ENCODE assay signal across 8 cellular contexts in genomic region chr16:84952335-84953050, GRCh38. TPM values are rescaled to one million over a fixed set of nuclear protein-coding genes. Genes with fewer than 3 reads are reported as not detected.
DNase-seq lines count a peak whose midpoint lies in the region; ATAC-seq, FAIRE-seq and TF ChIP-seq lines count a peak whose summit lies in the region.

No MANE protein-coding gene starts in this region.

- H3K4me2 ChIP-seq in H9 (ENCODE audit: insufficient read depth, insufficient read length, low read length) = no peak overlapping the region

- H2BK120ac ChIP-seq in H9 (ENCODE audit: low read depth, low read length, poor library complexity, severe bottlenecking) = no peak overlapping the region

- no peaks in the 10 kb centered on the region for H3K79me1 ChIP-seq in H9 (ENCODE audit: insufficient read depth, low read depth, low read length, poor library complexity, severe bottlenecking)

- H3K23ac ChIP-seq in H9 (ENCODE audit: insufficient read length, low read depth, low read length) = no peak overlapping the region

- H2BK15ac ChIP-seq in H9 (ENCODE audit: low read depth, low read length) = no peak overlapping the region

- H3K27me3 Mint-ChIP-seq in Caco-2 (ENCODE audit: insufficient read depth, unreplicated experiment) (no peaks in the 10 kb centered on the region), H9 (ENCODE audit: low read depth) (peaks cover 3% of the 10 kb centered on the region; the same call in 1 of the 2 replicates), WTC11 (ENCODE audit: low read depth) (no peaks in the 10 kb centered on the region)

- H3K9me3 ChIP-seq in Caco-2 = no peaks in the 10 kb centered on the region
- no peaks in the 10 kb centered on the region for H3K9me3 ChIP-seq in H9 (ENCODE audit: control insufficient read depth, low read depth, low read length)
- H3K9me3 ChIP-seq in kidney (ENCODE audit: control insufficient read depth in 1 of 2, low read length in 2 of 2) = no peaks in the 10 kb centered on the region

- no peak overlapping the region for H3K4ac ChIP-seq in H9 (ENCODE audit: low read depth, low read length)

- WGBS in H9 (ENCODE audit: extremely low coverage, insufficient read length, low lambda C conversion rate) = no CpG with 5 or more reads among the region's 11 CpGs

- H4K8ac ChIP-seq in H9 (replicated peaks; ENCODE audit: insufficient read length, low read depth, low read length) = no peak overlapping the region

- H2BK5ac ChIP-seq in H9 (ENCODE audit: insufficient read length, low read length) = no peak overlapping the region

- no peak overlapping the region for H4K5ac ChIP-seq in H9 (ENCODE audit: insufficient read length, low read depth, low read length)

- H3K4me3 ChIP-seq in Caco-2 (ENCODE audit: low read depth, low read length) (no peak overlapping the region), bronchial epithelial cell (ENCODE audit: low read depth, low read length) (no peak overlapping the region), kidney (ENCODE audit: low read length in 2 of 2) (no peak overlapping the region)

- H2BK20ac ChIP-seq in H9 (ENCODE audit: low read depth, low read length, poor library complexity, severe bottlenecking) = no peak overlapping the region

- intact Hi-C loops in Caco-2 (cut with micrococcal nuclease; ENCODE audit: unreplicated experiment) (loop anchor here (1.0 to 5.0 kb wide), 4 partner anchors 18 to 198 kb away; no protein-coding TSS in a partner anchor), kidney (cut with DNase I) (loop anchor here (5.0 kb wide), 1 partner anchor 200 kb away; no protein-coding TSS in a partner anchor)

- ATAC-seq in WTC11 (peak; percentile 94), HG03025 (IDR thresholded peaks at IDR 0.05; ENCODE audit: low FRiP score, unreplicated experiment) (no peak)

- no peaks in the 10 kb centered on the region for H3K4me1 Mint-ChIP-seq in Caco-2 (ENCODE audit: low read depth, unreplicated experiment)
- H3K4me1 Mint-ChIP-seq in H9 = peaks cover 0 to 2% of the 10 kb centered on the region in 2 experiments; a peak in 1 of 4 replicates
- no peaks in the 10 kb centered on the region for H3K4me1 Mint-ChIP-seq in WTC11

- CTCF ChIA-PET in Caco-2 (lab: Charles Lee) (interaction anchor here (0.5 to 3.3 kb wide), 21 partner anchors 8 to 1162 kb away, joined by 3 to 27 read pairs (median 4); partner anchors contain the start of genes ATP2C2 and CRISPLD2), WTC11 (lab: Charles Lee) (interaction anchor here (0.6 to 7.0 kb wide), 43 partner anchors 10 to 420 kb away, joined by 3 to 139 read pairs (median 4); partner anchors contain the start of genes CRISPLD2 and ZDHHC7)

- POLR2A ChIA-PET in Caco-2 (lab: Charles Lee) (interaction anchor here (0.5 to 0.7 kb wide), 2 partner anchors 26 to 247 kb away, joined by 3 to 13 read pairs; no protein-coding TSS in a partner anchor), WTC11 (lab: Charles Lee) (no interaction called here)

- no peak overlapping the region for H3K56ac ChIP-seq in H9 (ENCODE audit: insufficient read length, low read depth, low read length)

- no TSS peak for BruUV-seq in Caco-2 (replicated peaks; lab: Mats Ljungman, UMichigan)

- no peak overlapping the region for H2AK5ac ChIP-seq in H9 (ENCODE audit: insufficient read length, low read length)

- no peak overlapping the region for H4K91ac ChIP-seq in H9 (ENCODE audit: insufficient read length, low read depth, low read length)

- no peak overlapping the region for H2AFZ ChIP-seq in H9 (ENCODE audit: low read length)

- TF ChIP-seq CTCF in Caco-2 (IDR thresholded peaks at IDR 0.05; ENCODE audit: insufficient read depth in 1 of 2, low read depth in 1 of 2, low read length in 1 of 2, severe bottlenecking in 1 of 2, unreplicated experiment in 1 of 2) = peak; percentile 95
- peak; percentile 92 for TF ChIP-seq CTCF in H9 (conservative IDR thresholded peaks at IDR 0.05)
- peak; percentile 84 for TF ChIP-seq CTCF in WTC11 (IDR thresholded peaks at IDR 0.05)
- TF ChIP-seq CTCF in bronchial epithelial cell (IDR thresholded peaks at IDR 0.05; ENCODE audit: insufficient read depth, low read length, severe bottlenecking) = peak; percentile 87
- peak; percentile 96 for TF ChIP-seq CTCF in kidney (IDR thresholded peaks at IDR 0.05; ENCODE audit: borderline replicate concordance, extremely low read depth, insufficient read depth)

- H3K18ac ChIP-seq in H9 (ENCODE audit: insufficient read length, low read depth, low read length) = no peak overlapping the region

- no peak overlapping the region for H3T11ph ChIP-seq in H9 (ENCODE audit: low read length)

- no peaks in the 10 kb centered on the region for H3K23me2 ChIP-seq in H9 (ENCODE audit: insufficient read length, low read depth, low read length, poor library complexity, severe bottlenecking)

- H3K4me3 Mint-ChIP-seq in Caco-2 (ENCODE audit: unreplicated experiment) (no peak overlapping the region), H9 (no peak overlapping the region), WTC11 (no peak overlapping the region)

- H3K4me1 ChIP-seq in Caco-2 = peaks cover 37% of the 10 kb centered on the region
- no peaks in the 10 kb centered on the region for H3K4me1 ChIP-seq in H9 (ENCODE audit: insufficient read depth, low read length)
- H3K4me1 ChIP-seq in kidney (ENCODE audit: control insufficient read depth in 1 of 2, insufficient read depth in 1 of 2, low read depth in 1 of 2, low read length in 2 of 2) = peaks cover 0 to 2% of the 10 kb centered on the region in 2 donors

- no peaks in the 10 kb centered on the region for H3K9me3 Mint-ChIP-seq in Caco-2 (ENCODE audit: unreplicated experiment)
- H3K9me3 Mint-ChIP-seq in H9 = no peaks in the 10 kb centered on the region
- 0 out of 2 replicates have a peak, but pooled peaks cover 6% of the 10 kb centered on the region for H3K9me3 Mint-ChIP-seq in WTC11

- H3K27ac Mint-ChIP-seq in Caco-2 (ENCODE audit: unreplicated experiment) (no peak overlapping the region), H9 (0 out of 7 replicates have a peak overlapping the region, but pooled peaks of 1 of the 3 experiments have one; percentile 61), WTC11 (no peak overlapping the region)

- no peak overlapping the region for H3K14ac ChIP-seq in H9 (ENCODE audit: insufficient read depth, low read length)

- no peaks in the 10 kb centered on the region for H3K27me3 ChIP-seq in Caco-2 (replicated peaks; ENCODE audit: control insufficient read depth, insufficient read depth, low read length)
- H3K27me3 ChIP-seq in H9 (ENCODE audit: insufficient read depth, low read length) = no peaks in the 10 kb centered on the region
- H3K27me3 ChIP-seq in bronchial epithelial cell (ENCODE audit: control insufficient read depth, insufficient read depth, low read length) = peaks cover 3% of the 10 kb centered on the region

- H3K27ac ChIP-seq in H9 (ENCODE audit: insufficient read length, low read depth, low read length) (no peak overlapping the region), kidney (ENCODE audit: low read depth in 2 of 2, low read length in 2 of 2) (peak overlapping the region; percentile 23 to 49)

- H3K36me3 ChIP-seq in Caco-2 (ENCODE audit: control insufficient read depth, insufficient read depth, low read length) (no peaks in the 10 kb centered on the region), bronchial epithelial cell (ENCODE audit: control insufficient read depth, insufficient read depth, low read length) (no peaks in the 10 kb centered on the region), kidney (ENCODE audit: control insufficient read depth in 1 of 2, insufficient read depth in 2 of 2, low read length in 2 of 2) (no peaks in the 10 kb centered on the region)

- H3K36me3 Mint-ChIP-seq in Caco-2 (ENCODE audit: insufficient read depth, unreplicated experiment) (no peaks in the 10 kb centered on the region), H9 (ENCODE audit: insufficient read depth in 1 of 3, low read depth in 3 of 3) (no peaks in the 10 kb centered on the region), WTC11 (no peaks in the 10 kb centered on the region)

- H3K79me2 ChIP-seq in H9 (ENCODE audit: insufficient read depth, low read length) = no peaks in the 10 kb centered on the region

- no peak overlapping the region for H2BK12ac ChIP-seq in H9 (ENCODE audit: insufficient read length, low read depth, low read length)

- DNase-seq in Caco-2 = peak; percentile 83 to 89
- DNase-seq in H9 = peak; percentile 87
- peak; percentile 74 for DNase-seq in NCI-H2196 (lab: John Stamatoyannopoulos, UW; ENCODE audit: unreplicated experiment)
- DNase-seq in WTC11 (ENCODE audit: low spot score) = peak; percentile 84
- peak; percentile 71 for DNase-seq in bronchial epithelial cell (ENCODE audit: low read depth)
- no peak for DNase-seq in kidney
- peak; percentile 42 to 65 for DNase-seq in stimulated activated CD4-positive, alpha-beta T cell treated with anti-CD3 and anti-CD28 coated beads, Interleukin-15, amount 100 ng/mL, for 48 hours (ENCODE audit: low read depth in 2 of 2)

- no peak for FAIRE-seq in bronchial epithelial cell (lab: Jason Lieb, UNC)
- no peak for FAIRE-seq in kidney (lab: Jason Lieb, UNC)

- no peak overlapping the region for H3K9ac ChIP-seq in H9 (ENCODE audit: extremely low read depth, insufficient read length, low read length)
- peak overlapping the region in 1 of 2 donors; percentile 12 for H3K9ac ChIP-seq in kidney (ENCODE audit: low read length in 2 of 2)

- H4K20me1 ChIP-seq in H9 (ENCODE audit: control insufficient read depth, insufficient read depth, insufficient read length) = no peaks in the 10 kb centered on the region

TF ChIP-seq in WTC11, 78 proteins besides CTCF, POLR2A, EP300 and RAD21 (continues in another document):
- TF ChIP-seq HMGXB4 (CRISPR knock-in tag; IDR thresholded peaks at IDR 0.05) = no peak
- no peak for TF ChIP-seq PRRX2 (CRISPR knock-in tag; IDR thresholded peaks at IDR 0.05)
- no peak for TF ChIP-seq ATF3 (CRISPR knock-in tag; conservative IDR thresholded peaks at IDR 0.05)

RNA-seq across cellular contexts. Expression of gene ZDHHC7, which starts 58.8 kb away (rescaled TPM):
- 82.8 and 85.7 TPM in 2 replicates for total RNA-seq in Caco-2 (2022)
- 39.1 and 44.0 TPM in 2 replicates for total RNA-seq in H9 (2021)
- total RNA-seq in WTC11 (2021) = 35.7 to 38.7 TPM (median 38.1 TPM) in 3 replicates
- 59.1 and 68.7 TPM in 2 replicates for total RNA-seq in bronchial epithelial cell
- 54.4 TPM for total RNA-seq in kidney
- 23.4 TPM for polyA plus RNA-seq in kidney (ENCODE audit: insufficient read depth, low read depth, low replicate concordance)
